Comparison of ENCODE assay signal across 8 cellular contexts in genomic region chr12:24997970-24998582, GRCh38. TPM values are rescaled to one million over a fixed set of nuclear protein-coding genes. Genes with fewer than 3 reads are reported as not detected.
DNase-seq lines count a peak whose midpoint lies in the region; ATAC-seq and TF ChIP-seq lines count a peak whose summit lies in the region.

No MANE protein-coding gene starts in this region.

- no peaks in the 10 kb centered on the region for H3F3A ChIP-seq in smooth muscle cell (ENCODE audit: low read depth)

- H3K4me3 ChIP-seq in osteoblast (ENCODE audit: insufficient read depth, low read length) = no peak overlapping the region
- H3K4me3 ChIP-seq in colonic mucosa = no peak overlapping the region
- no peak overlapping the region for H3K4me3 ChIP-seq in smooth muscle cell

- WGBS in smooth muscle cell (ENCODE audit: low lambda C conversion rate) = 57% methylated on average over 4 of the region's 4 CpGs

- H3K9ac ChIP-seq in colonic mucosa (ENCODE audit: low read depth in 2 of 2, low read length in 2 of 2) (no peak overlapping the region), smooth muscle cell (ENCODE audit: low read depth) (no peak overlapping the region)

- H4K20me1 ChIP-seq in osteoblast (ENCODE audit: insufficient read depth, low read length) (no peaks in the 10 kb centered on the region), smooth muscle cell (ENCODE audit: low read depth) (no peaks in the 10 kb centered on the region)

- H3K9me3 ChIP-seq in osteoblast (ENCODE audit: low read depth, low read length) = no peaks in the 10 kb centered on the region
- no peaks in the 10 kb centered on the region for H3K9me3 ChIP-seq in colonic mucosa
- no peaks in the 10 kb centered on the region for H3K9me3 ChIP-seq in smooth muscle cell (replicated peaks; ENCODE audit: low read depth)

- H3K4me1 ChIP-seq in osteoblast (ENCODE audit: insufficient read depth, low read length) (peaks cover 17% of the 10 kb centered on the region), colonic mucosa (no peaks in the 10 kb centered on the region), smooth muscle cell (ENCODE audit: low read depth) (no peaks in the 10 kb centered on the region)

- ATAC-seq in HG03135 (IDR thresholded peaks at IDR 0.05; ENCODE audit: unreplicated experiment) = peak; percentile 81

- peak overlapping the region; percentile 61 for H3K27ac ChIP-seq in osteoblast (ENCODE audit: low read depth, low read length)
- no peak overlapping the region for H3K27ac ChIP-seq in colonic mucosa
- H3K27ac ChIP-seq in smooth muscle cell (ENCODE audit: low read depth) = no peak overlapping the region

- TF ChIP-seq CTCF in osteoblast (IDR thresholded peaks at IDR 0.05; ENCODE audit: extremely low read depth, low read depth, low read length) (no peak), colonic mucosa (IDR thresholded peaks at IDR 0.05) (no peak), smooth muscle cell (IDR thresholded peaks at IDR 0.05; ENCODE audit: borderline replicate concordance, insufficient read depth, poor library complexity, severe bottlenecking) (no peak)

- peak overlapping the region; percentile 67 for H3K4me2 ChIP-seq in osteoblast (ENCODE audit: insufficient read depth, low read length)
- H3K4me2 ChIP-seq in smooth muscle cell = no peak overlapping the region

- peaks cover 15% of the 10 kb centered on the region for H3K27me3 ChIP-seq in osteoblast (ENCODE audit: insufficient read depth, low read length)
- no peaks in the 10 kb centered on the region for H3K27me3 ChIP-seq in colonic mucosa
- H3K27me3 ChIP-seq in smooth muscle cell (ENCODE audit: low read depth) = peaks cover 11% of the 10 kb centered on the region

- DNase-seq in Ammon's horn (ENCODE audit: low spot score) = peak; percentile 30
- peak; percentile 19 for DNase-seq in GM19240 (ENCODE audit: insufficient read length, low spot score)
- DNase-seq in amniotic epithelial cell (ENCODE audit: low read depth) = peak; percentile 51
- DNase-seq in osteoblast (ENCODE audit: insufficient read length, low spot score, missing footprints) = peak; percentile 87
- DNase-seq in DMS79 (lab: John Stamatoyannopoulos, UW) = no peak
- DNase-seq in colonic mucosa = no peak
- DNase-seq in smooth muscle cell (lab: John Stamatoyannopoulos, UW; ENCODE audit: unreplicated experiment) = no peak

- H3K79me2 ChIP-seq in osteoblast (ENCODE audit: insufficient read depth, low read length) (no peaks in the 10 kb centered on the region), smooth muscle cell (ENCODE audit: low read depth) (no peaks in the 10 kb centered on the region)

- H2AFZ ChIP-seq in osteoblast (ENCODE audit: low read length) (no peak overlapping the region), smooth muscle cell (ENCODE audit: low read depth) (no peak overlapping the region)

- intact Hi-C loops in colonic mucosa (cut with DNase I) = no loop called here

- H3K36me3 ChIP-seq in osteoblast (ENCODE audit: insufficient read depth, low read length) (no peaks in the 10 kb centered on the region), colonic mucosa (no peaks in the 10 kb centered on the region), smooth muscle cell (ENCODE audit: low read depth) (no peaks in the 10 kb centered on the region)

RNA-seq across cellular contexts. Expression of gene BCAT1, which starts 49.2 kb away (rescaled TPM):
- total RNA-seq in osteoblast = 239 and 273 TPM in 2 replicates
- total RNA-seq in colonic mucosa = 1 to 10 TPM; 4.2 to 7.4 TPM
- total RNA-seq in smooth muscle cell = 174 and 200 TPM in 2 replicates
- polyA plus RNA-seq in smooth muscle cell = 57.4 and 78.2 TPM in 2 replicates

Comparison
In these comparisons a context has a peak if more than half of its experiments do, and no peak if none do; other contexts are left out.
1. DNase-seq: peak in Ammon's horn (single experiment), GM19240 (single experiment), amniotic epithelial cell (single experiment) and osteoblast (single experiment); none in DMS79 (single experiment), colonic mucosa (single experiment) and smooth muscle cell (single experiment).
2. RNA of gene BCAT1, which starts 49.2 kb away (total RNA-seq): 239 to 273 TPM in osteoblast and 174 to 200 TPM in smooth muscle cell; 4.2 to 7.4 TPM in colonic mucosa; every median in the first group is over 10 times any median in the second.